In the genomic region with DNA sequence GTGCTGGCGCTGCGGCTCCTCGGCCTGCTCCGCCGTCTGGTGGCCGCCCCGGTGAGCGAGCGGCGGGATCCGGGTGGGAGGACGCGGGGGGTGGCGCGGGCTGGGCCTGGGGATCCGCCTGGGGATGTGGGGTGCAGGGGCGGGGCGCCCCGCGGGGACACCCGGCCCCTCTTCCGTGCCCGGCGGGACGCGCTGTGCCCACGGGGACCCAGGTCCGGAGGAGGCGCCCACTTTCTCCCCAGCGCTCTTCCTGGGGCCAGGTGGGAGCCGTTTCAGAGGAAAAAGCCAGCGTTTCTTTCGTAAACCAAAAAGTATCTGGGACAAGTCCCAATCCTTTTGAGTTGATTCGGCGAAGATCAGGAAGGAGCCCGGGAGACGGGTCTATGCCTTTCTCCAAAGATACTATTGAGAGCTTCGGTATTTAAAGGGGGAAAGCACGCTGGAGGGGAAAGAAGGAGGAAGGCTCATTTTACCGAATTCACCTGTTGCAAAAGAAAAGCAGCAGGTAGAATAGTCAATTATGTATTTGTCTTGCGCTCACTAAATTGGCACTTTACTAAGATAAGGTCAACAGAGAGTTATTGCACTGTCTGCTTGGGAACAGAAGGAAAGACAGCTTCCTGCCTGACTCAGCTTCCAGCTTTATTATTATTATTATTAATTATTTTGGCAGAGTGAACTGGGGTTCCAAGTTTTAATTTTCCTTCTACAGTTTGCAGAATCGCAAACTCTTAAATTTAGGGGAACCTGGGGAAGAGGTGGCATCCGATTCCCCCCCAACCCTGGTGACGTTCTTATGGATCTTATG, we compare ENCODE assay signal across 9 cellular contexts.
A peak's percentile ranks its signal among the peaks of the same experiment; 100 is the strongest.
DNase-seq lines count a peak whose midpoint lies in the region; ATAC-seq, FAIRE-seq and TF ChIP-seq lines count a peak whose summit lies in the region.
"Had no signal": no experiment of that assay in that cellular context is flagged by ENCODE, and none has a peak within 500 bp of the region (broad histone marks: within the 10 kb centered on the region; RNA-seq: fewer than 3 reads in every experiment).

No MANE protein-coding gene starts in this region.

- no peaks in the 10 kb centered on the region for H3K9me3 ChIP-seq in K562 (replicated peaks; ENCODE audit: control insufficient read depth, insufficient read depth, low read depth, low read length)

- H3K36me3 ChIP-seq in K562 (ENCODE audit: control insufficient read depth, insufficient read depth, low read length): peaks cover 6% of the 10 kb centered on the region; the same call in 2 of the 3 replicates
- H3K36me3 ChIP-seq in mesendoderm (ENCODE audit: control insufficient read depth, insufficient read depth, low read length): no peaks in the 10 kb centered on the region

- H3K4ac ChIP-seq in mesendoderm (ENCODE audit: low read depth, low read length): peak overlapping the region; percentile 72

- H3K79me1 ChIP-seq in mesendoderm (ENCODE audit: low read length): peaks cover 4% of the 10 kb centered on the region

- no peak for TF ChIP-seq EP300 in K562 (IDR thresholded peaks at IDR 0.05; ENCODE audit: low read length)

- peak; percentile 46 for ATAC-seq in GM18511 (IDR thresholded peaks at IDR 0.05; ENCODE audit: unreplicated experiment)
- ATAC-seq in HG03457 (IDR thresholded peaks at IDR 0.05; ENCODE audit: unreplicated experiment): peak; percentile 36
- no peak for ATAC-seq in K562

- peak overlapping the region; percentile 75 for H3K4me3 ChIP-seq in K562
- peak overlapping the region; percentile 31 for H3K4me3 ChIP-seq in mesendoderm (ENCODE audit: low read length)

- in situ Hi-C loops in K562 (cut with MboI): loop anchor here (25.0 kb wide), 3 partner anchors 672 to 1147 kb away; a partner anchor contains a TSS

- H2BK15ac ChIP-seq in mesendoderm (replicated peaks; ENCODE audit: low read depth): no peak overlapping the region

- no peak overlapping the region for H3K23ac ChIP-seq in mesendoderm (ENCODE audit: low read length)

- H3K27me3 ChIP-seq in K562 (ENCODE audit: control insufficient read depth in 2 of 2, insufficient read depth in 2 of 2, low read length in 2 of 2) (no peaks in the 10 kb centered on the region), mesendoderm (ENCODE audit: insufficient read depth, low read length, poor library complexity) (no peaks in the 10 kb centered on the region)

- H3K4me2 ChIP-seq in K562 (ENCODE audit: insufficient read depth, low read length): peak overlapping the region; percentile 78
- H3K4me2 ChIP-seq in mesendoderm (ENCODE audit: low read length): peak overlapping the region; percentile 26

- no peak for TF ChIP-seq RAD21 in K562 (CRISPR knock-in tag; conservative IDR thresholded peaks at IDR 0.05 in 1 of 2, IDR thresholded peaks at IDR 0.05 in 1 of 2)

- H3K27ac ChIP-seq in K562 (ENCODE audit: extremely low read depth, low read depth, low read length) (peak overlapping the region; percentile 55; the same call in 2 of the 3 replicates), mesendoderm (ENCODE audit: low read depth, low read length) (peak overlapping the region; percentile 65)

- H3K9ac ChIP-seq in K562 (ENCODE audit: insufficient read depth in 1 of 2, low read depth in 2 of 2, low read length in 2 of 2) (peak overlapping the region; percentile 61 to 85), mesendoderm (ENCODE audit: low read length) (peak overlapping the region; percentile 69)

- under 1% methylated on average over 21 of the region's 44 CpGs for WGBS in K562 (ENCODE audit: insufficient coverage, low coverage, missing lambda C conversion rate)
- no CpG with 5 or more reads among the region's 44 CpGs for WGBS in mesendoderm (ENCODE audit: extremely low coverage, insufficient coverage, low lambda C conversion rate)

- no peak overlapping the region for H2AK5ac ChIP-seq in mesendoderm (ENCODE audit: low read length)

- H3K56ac ChIP-seq in mesendoderm (ENCODE audit: low read length): peak overlapping the region; percentile 90

- peak in 1 of 3 experiments; percentile 44; a peak in 2 of 6 replicates for TF ChIP-seq CTCF in K562 (IDR thresholded peaks at IDR 0.05 in 2 of 3, conservative IDR thresholded peaks at IDR 0.05 in 1 of 3; ENCODE audit: insufficient read depth in 2 of 3, low read depth in 1 of 3, low read length in 3 of 3)

- DNase-seq in K562 (ENCODE audit: extremely low read depth in 1 of 4, low spot score in 3 of 4): peak in 1 of 4 experiments; percentile 16
- DNase-seq in mesendoderm: peak; percentile 66
- DNase-seq in NK-92 (lab: John Stamatoyannopoulos, UW; ENCODE audit: unreplicated experiment): no peak
- no peak for DNase-seq in amygdala (lab: John Stamatoyannopoulos, UW)
- DNase-seq in middle frontal gyrus (ENCODE audit: extremely low spot score, low spot score): no peak
- DNase-seq in stimulated activated CD4-positive, alpha-beta T cell treated with anti-CD3 and anti-CD28 coated beads, Interleukin-4, amount 100 ng/mL, for 4 hours: no peak

- POLR2A ChIA-PET in K562 (lab: Yijun Ruan, JAX): no interaction called here

- H3K9me1 ChIP-seq in K562 (ENCODE audit: control insufficient read depth, insufficient read depth, low read length): no peaks in the 10 kb centered on the region

- H3K18ac ChIP-seq in mesendoderm (ENCODE audit: low read length): peak overlapping the region; percentile 100

- H2AFZ ChIP-seq in K562 (ENCODE audit: low read depth, low read length): peak overlapping the region; percentile 77

- H3K79me2 ChIP-seq in K562 (ENCODE audit: control insufficient read depth, insufficient read depth, low read length) (peaks cover 4% of the 10 kb centered on the region; the same call in 2 of the 3 replicates), mesendoderm (ENCODE audit: control insufficient read depth, insufficient read depth, low read length) (peaks cover 6% of the 10 kb centered on the region)

- H4K20me1 ChIP-seq in K562 (replicated peaks; ENCODE audit: control insufficient read depth, insufficient read depth, low read length): no peaks in the 10 kb centered on the region

- no peak for TF ChIP-seq POLR2A in K562 (conservative IDR thresholded peaks at IDR 0.05)

- intact Hi-C loops in K562 (cut with micrococcal nuclease): no loop called here

- CTCF ChIA-PET in K562 (lab: Yijun Ruan, JAX; ENCODE audit: low intra/inter-chr PET ratio): no interaction called here

- peaks cover 3 to 19% of the 10 kb centered on the region in 2 experiments; a peak in 4 of 5 replicates for H3K4me1 ChIP-seq in K562 (replicated peaks in 1 of 2; ENCODE audit: control insufficient read depth in 2 of 2, insufficient read depth in 2 of 2, low read length in 2 of 2)
- H3K4me1 ChIP-seq in mesendoderm (ENCODE audit: control insufficient read depth, low read depth, low read length): peaks cover 3% of the 10 kb centered on the region

- FAIRE-seq in K562 (lab: Jason Lieb, UNC): no peak
- FAIRE-seq: colon had no signal

- no peak overlapping the region for H4K5ac ChIP-seq in mesendoderm (ENCODE audit: low read length)

- TSS peak; percentile 35 for BruUV-seq in K562 (replicated peaks; lab: Mats Ljungman, UMichigan)

- peak overlapping the region; percentile 74 for H2BK120ac ChIP-seq in mesendoderm (ENCODE audit: low read depth, low read length)

- no peak overlapping the region for H2BK5ac ChIP-seq in mesendoderm (ENCODE audit: low read length)

- H4K8ac ChIP-seq in mesendoderm (ENCODE audit: low read depth, low read length): no peak overlapping the region

TF ChIP-seq in K562, 482 proteins besides CTCF, POLR2A, EP300 and RAD21 (continues in another document):
- TF ChIP-seq HNRNPL (IDR thresholded peaks at IDR 0.05; ENCODE audit: low read depth, low read length) (0 out of 2 replicates have a peak, but pooled peaks have one; percentile 15), ZFX (CRISPR knock-in tag; IDR thresholded peaks at IDR 0.05) (peak; percentile 34), ZSCAN29 (IDR thresholded peaks at IDR 0.05) (0 out of 2 replicates have a peak, but pooled peaks have one; percentile 37), MEIS2 (IDR thresholded peaks at IDR 0.05; ENCODE audit: partially characterized antibody) (peak; percentile 12)
- TF ChIP-seq, protein P1, sequence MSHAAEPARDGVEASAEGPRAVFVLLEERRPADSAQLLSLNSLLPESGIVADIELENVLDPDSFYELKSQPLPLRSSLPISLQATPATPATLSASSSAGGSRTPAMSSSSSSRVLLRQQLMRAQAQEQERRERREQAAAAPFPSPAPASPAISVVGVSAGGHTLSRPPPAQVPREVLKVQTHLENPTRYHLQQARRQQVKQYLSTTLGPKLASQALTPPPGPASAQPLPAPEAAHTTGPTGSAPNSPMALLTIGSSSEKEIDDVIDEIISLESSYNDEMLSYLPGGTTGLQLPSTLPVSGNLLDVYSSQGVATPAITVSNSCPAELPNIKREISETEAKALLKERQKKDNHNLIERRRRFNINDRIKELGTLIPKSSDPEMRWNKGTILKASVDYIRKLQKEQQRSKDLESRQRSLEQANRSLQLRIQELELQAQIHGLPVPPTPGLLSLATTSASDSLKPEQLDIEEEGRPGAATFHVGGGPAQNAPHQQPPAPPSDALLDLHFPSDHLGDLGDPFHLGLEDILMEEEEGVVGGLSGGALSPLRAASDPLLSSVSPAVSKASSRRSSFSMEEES (CRISPR knock-in tag; IDR thresholded peaks at IDR 0.05): no peak
- TF ChIP-seq, protein P2, sequence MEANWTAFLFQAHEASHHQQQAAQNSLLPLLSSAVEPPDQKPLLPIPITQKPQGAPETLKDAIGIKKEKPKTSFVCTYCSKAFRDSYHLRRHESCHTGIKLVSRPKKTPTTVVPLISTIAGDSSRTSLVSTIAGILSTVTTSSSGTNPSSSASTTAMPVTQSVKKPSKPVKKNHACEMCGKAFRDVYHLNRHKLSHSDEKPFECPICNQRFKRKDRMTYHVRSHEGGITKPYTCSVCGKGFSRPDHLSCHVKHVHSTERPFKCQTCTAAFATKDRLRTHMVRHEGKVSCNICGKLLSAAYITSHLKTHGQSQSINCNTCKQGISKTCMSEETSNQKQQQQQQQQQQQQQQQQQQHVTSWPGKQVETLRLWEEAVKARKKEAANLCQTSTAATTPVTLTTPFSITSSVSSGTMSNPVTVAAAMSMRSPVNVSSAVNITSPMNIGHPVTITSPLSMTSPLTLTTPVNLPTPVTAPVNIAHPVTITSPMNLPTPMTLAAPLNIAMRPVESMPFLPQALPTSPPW (CRISPR knock-in tag; IDR thresholded peaks at IDR 0.05): peak; percentile 83
- TF ChIP-seq, protein P3, sequence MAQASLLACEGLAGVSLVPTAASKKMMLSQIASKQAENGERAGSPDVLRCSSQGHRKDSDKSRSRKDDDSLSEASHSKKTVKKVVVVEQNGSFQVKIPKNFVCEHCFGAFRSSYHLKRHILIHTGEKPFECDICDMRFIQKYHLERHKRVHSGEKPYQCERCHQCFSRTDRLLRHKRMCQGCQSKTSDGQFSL (CRISPR knock-in tag; IDR thresholded peaks at IDR 0.05): no peak
- TF ChIP-seq, protein P3 (tag; IDR thresholded peaks at IDR 0.05): 0 out of 4 replicates have a peak, but pooled peaks of 1 of the 2 experiments have one; percentile 21
